ENCODE assay signal across 14 cellular contexts in genomic region chr1:99784809-99785255, GRCh38. TPM values are rescaled to one million over a fixed set of nuclear protein-coding genes. Genes with fewer than 3 reads are reported as not detected.
DNase-seq lines count a peak whose midpoint lies in the region; ATAC-seq lines count a peak whose summit lies in the region.
"Had no signal": no experiment of that assay in that cellular context is flagged by ENCODE, and none has a peak within 500 bp of the region (broad histone marks: within the 10 kb centered on the region; RNA-seq: fewer than 3 reads in every experiment).

No MANE protein-coding gene starts in this region.

- peaks cover 45% of the 10 kb centered on the region for H3K27me3 Mint-ChIP-seq in activated CD8-positive, alpha-beta memory T cell treated with anti-CD3 and anti-CD28 coated beads, Interleukin-2, amount 10 ng/mL, durations not matched to agents 7 days and 5 days
- H3K27me3 Mint-ChIP-seq in T-helper 1 cell treated with Interleukin-12 subunit alpha and Interleukin-12 subunit beta and Interleukin-4 antibody, amounts not matched to agents 30 μg/mL and 1 μg/mL, for 36 hours (ENCODE audit: low read depth), result peaks cover 78% of the 10 kb centered on the region
- peaks cover 9 to 52% (median 28%) of the 10 kb centered on the region in 5 donors for H3K27me3 Mint-ChIP-seq in naive thymus-derived CD8-positive, alpha-beta T cell

- CTCF ChIA-PET in activated CD8-positive, alpha-beta memory T cell treated with anti-CD3 and anti-CD28 coated beads, Interleukin-2, amount 10 ng/mL, durations not matched to agents 7 days and 5 days (lab: Charles Lee), result interaction anchor here (1.4 kb wide), 1 partner anchor 14 kb away, joined by 3 read pairs; no protein-coding TSS in a partner anchor

- no peak for DNase-seq in activated CD8-positive, alpha-beta memory T cell treated with anti-CD3 and anti-CD28 coated beads, Interleukin-2, amount 10 ng/mL, durations not matched to agents 7 days and 5 days
- DNase-seq in activated CD8-positive, alpha-beta memory T cell treated with anti-CD3 and anti-CD28 coated beads, Interleukin-2, amount 50 U/mL, for 4 hours, result no peak
- DNase-seq in naive thymus-derived CD8-positive, alpha-beta T cell, result peak in 3 of 10 donors; percentile 43 to 60 (median 54)
- no peak for DNase-seq in stimulated activated CD4-positive, alpha-beta T cell treated with anti-CD3 and anti-CD28 coated beads, Interleukin-4, amount 100 ng/mL, for 24 hours
- no peak for DNase-seq in NCI-H2196 treated with DMSO at 0.1 percent for 48 hours (lab: John Stamatoyannopoulos, UW; ENCODE audit: unreplicated experiment)
- DNase-seq: activated T-cell treated with anti-CD3 and anti-CD28 coated beads, Interleukin-2, amount 50 U/mL, for 48 hours; foreskin melanocyte; NCI-H1436; NCI-H526; stimulated activated CD8-positive, alpha-beta memory T cell treated with anti-CD3 and anti-CD28 coated beads, Interleukin-4, amount 100 ng/mL, for 48 hours; upper lobe of left lung had no signal

- ATAC-seq in activated CD8-positive, alpha-beta memory T cell treated with anti-CD3 and anti-CD28 coated beads, Interleukin-2, amount 10 ng/mL, durations not matched to agents 7 days and 5 days, result peak; percentile 32
- ATAC-seq in GM21529 (IDR thresholded peaks at IDR 0.05; ENCODE audit: unreplicated experiment) (peak; percentile 34), HG03095 (IDR thresholded peaks at IDR 0.05; ENCODE audit: unreplicated experiment) (no peak)
- ATAC-seq in naive thymus-derived CD8-positive, alpha-beta T cell, result peak; percentile 49 to 52

- H3K4me1 Mint-ChIP-seq in activated CD8-positive, alpha-beta memory T cell treated with anti-CD3 and anti-CD28 coated beads, Interleukin-2, amount 10 ng/mL, durations not matched to agents 7 days and 5 days, result peaks cover 31% of the 10 kb centered on the region
- peaks cover 15% of the 10 kb centered on the region for H3K4me1 Mint-ChIP-seq in T-helper 1 cell treated with Interleukin-12 subunit alpha and Interleukin-12 subunit beta and Interleukin-4 antibody, amounts not matched to agents 30 μg/mL and 1 μg/mL, for 36 hours (ENCODE audit: low read depth)
- H3K4me1 Mint-ChIP-seq in naive thymus-derived CD8-positive, alpha-beta T cell, result peaks cover 4 to 25% (median 11%) of the 10 kb centered on the region in 4 donors

- H3K27ac Mint-ChIP-seq in activated CD8-positive, alpha-beta memory T cell treated with anti-CD3 and anti-CD28 coated beads, Interleukin-2, amount 10 ng/mL, durations not matched to agents 7 days and 5 days, result peak overlapping the region; percentile 7
- H3K27ac Mint-ChIP-seq in T-helper 1 cell treated with Interleukin-12 subunit alpha and Interleukin-12 subunit beta and Interleukin-4 antibody, amounts not matched to agents 30 μg/mL and 1 μg/mL, for 36 hours, result peak overlapping the region; percentile 6
- peak overlapping the region in 2 of 10 donors; percentile 36 to 79 for H3K27ac Mint-ChIP-seq in naive thymus-derived CD8-positive, alpha-beta T cell

- H3K9me3 Mint-ChIP-seq in activated CD8-positive, alpha-beta memory T cell treated with anti-CD3 and anti-CD28 coated beads, Interleukin-2, amount 10 ng/mL, durations not matched to agents 7 days and 5 days (ENCODE audit: low read depth), result no peaks in the 10 kb centered on the region
- H3K9me3 Mint-ChIP-seq in T-helper 1 cell treated with Interleukin-12 subunit alpha and Interleukin-12 subunit beta and Interleukin-4 antibody, amounts not matched to agents 30 μg/mL and 1 μg/mL, for 36 hours, result no peaks in the 10 kb centered on the region
- H3K9me3 Mint-ChIP-seq in naive thymus-derived CD8-positive, alpha-beta T cell, result no peaks in the 10 kb centered on the region

- peaks cover 8% of the 10 kb centered on the region for H3K36me3 Mint-ChIP-seq in activated CD8-positive, alpha-beta memory T cell treated with anti-CD3 and anti-CD28 coated beads, Interleukin-2, amount 10 ng/mL, durations not matched to agents 7 days and 5 days
- no peaks in the 10 kb centered on the region for H3K36me3 Mint-ChIP-seq in T-helper 1 cell treated with Interleukin-12 subunit alpha and Interleukin-12 subunit beta and Interleukin-4 antibody, amounts not matched to agents 30 μg/mL and 1 μg/mL, for 36 hours (ENCODE audit: low read depth)
- H3K36me3 Mint-ChIP-seq in naive thymus-derived CD8-positive, alpha-beta T cell, result no peaks in the 10 kb centered on the region

- H3K4me3 Mint-ChIP-seq in activated CD8-positive, alpha-beta memory T cell treated with anti-CD3 and anti-CD28 coated beads, Interleukin-2, amount 10 ng/mL, durations not matched to agents 7 days and 5 days, result peak overlapping the region; percentile 26
- H3K4me3 Mint-ChIP-seq in T-helper 1 cell treated with Interleukin-12 subunit alpha and Interleukin-12 subunit beta and Interleukin-4 antibody, amounts not matched to agents 30 μg/mL and 1 μg/mL, for 36 hours, result no peak overlapping the region
- peak overlapping the region in 9 of 10 donors; percentile 23 to 67 (median 34) for H3K4me3 Mint-ChIP-seq in naive thymus-derived CD8-positive, alpha-beta T cell

- POLR2A ChIA-PET in naive thymus-derived CD8-positive, alpha-beta T cell (lab: Charles Lee), result no interaction called here

RNA-seq across cellular contexts. Expression of gene FRRS1, which starts 18.4 kb away (rescaled TPM):
- total RNA-seq in activated CD8-positive, alpha-beta memory T cell treated with anti-CD3 and anti-CD28 coated beads, Interleukin-2, amount 10 ng/mL, durations not matched to agents 7 days and 5 days, result 1 to 10 TPM; 3.6 to 4.9 TPM
- under 1 TPM; 0.44 to 0.55 TPM for total RNA-seq in naive thymus-derived CD8-positive, alpha-beta T cell
- under 1 TPM in 1 of 3 donors, not detected in 2; 0.05 TPM for polyA plus RNA-seq in naive thymus-derived CD8-positive, alpha-beta T cell
